ENCODE assay signal across 25 cellular contexts in genomic region chr6:5334341-5334740, GRCh38.
DNase-seq lines count a peak whose midpoint lies in the region; ATAC-seq, FAIRE-seq and TF ChIP-seq lines count a peak whose summit lies in the region.
"Had no signal": no experiment of that assay in that cellular context is flagged by ENCODE, and none has a peak within 500 bp of the region (broad histone marks: within the 10 kb centered on the region; RNA-seq: fewer than 3 reads in every experiment).

No MANE protein-coding gene starts in this region.

- H3K27me3 ChIP-seq in heart left ventricle (no peaks in the 10 kb centered on the region), astrocyte (ENCODE audit: insufficient read depth, low read length) (no peaks in the 10 kb centered on the region)
- H3K27me3 ChIP-seq in effector memory CD4-positive, alpha-beta T cell (replicated peaks; ENCODE audit: control insufficient read depth, insufficient read depth, low read length, poor library complexity, severe bottlenecking): no peaks in the 10 kb centered on the region
- H3K27me3 ChIP-seq: gastroesophageal sphincter, testis, vagina had no signal

- TF ChIP-seq CTCF in heart left ventricle (IDR thresholded peaks at IDR 0.05) (no peak), astrocyte (IDR thresholded peaks at IDR 0.05; ENCODE audit: insufficient read depth, low read depth, low read length) (no peak), fibroblast of mammary gland (conservative IDR thresholded peaks at IDR 0.05; ENCODE audit: control insufficient read depth, insufficient read depth, low read depth, low read length) (no peak)

- DNase-seq in heart left ventricle: no peak
- DNase-seq in Right ventricle myocardium inferior (ENCODE audit: missing footprints): no peak
- peak; percentile 22 for DNase-seq in astrocyte (ENCODE audit: low read depth)
- peak; percentile 73 for DNase-seq in fibroblast of mammary gland (ENCODE audit: low read depth)
- DNase-seq in sciatic nerve (ENCODE audit: low spot score): no peak
- no peak for DNase-seq in posterior vena cava (ENCODE audit: low spot score)
- no peak for DNase-seq in effector memory CD4-positive, alpha-beta T cell
- DNase-seq: activated CD4-positive, alpha-beta T cell treated with anti-CD3 and anti-CD28 coated beads, Interleukin-2, amount 50 U/mL, for 4 hours; anterior cingulate cortex; CD4-positive, alpha-beta T cell; midbrain; naive thymus-derived CD4-positive, alpha-beta T cell; NCI-H2171; NCI-H524; psoas muscle; stimulated activated naive CD8-positive, alpha-beta T cell treated with anti-CD3 and anti-CD28 coated beads, Interleukin-15, Interleukin-2, amounts not matched to agents 100 U/mL and 50 U/mL, for 24 hours; testis had no signal

- no peak overlapping the region for H3K4me3 ChIP-seq in heart left ventricle
- no peak overlapping the region for H3K4me3 ChIP-seq in astrocyte (ENCODE audit: insufficient read depth, low read depth, low read length)
- H3K4me3 ChIP-seq in fibroblast of mammary gland (ENCODE audit: control insufficient read depth, low read depth, low read length): no peak overlapping the region
- no peak overlapping the region for H3K4me3 ChIP-seq in effector memory CD4-positive, alpha-beta T cell (ENCODE audit: insufficient read depth, low read depth, low read length, poor library complexity, severe bottlenecking)
- H3K4me3 ChIP-seq: gastroesophageal sphincter, psoas muscle, SK-N-MC, skin epidermis, testis, vagina had no signal

- WGBS in heart left ventricle, 4 donors: 53 to 80% (median 65%) methylated on average over 1 of the region's 1 CpG

- H3K27ac Mint-ChIP-seq in astrocyte (ENCODE audit: unreplicated experiment): no peak overlapping the region
- H3K27ac Mint-ChIP-seq: activated naive CD4-positive, alpha-beta T cell treated with anti-CD3 and anti-CD28 coated beads, Interleukin-2, amount 50 U/mL, for 24 hours; CD4-positive, alpha-beta T cell; naive thymus-derived CD4-positive, alpha-beta T cell had no signal

- intact Hi-C loops in heart left ventricle (cut with DNase I) (no loop called here), Right ventricle myocardium inferior (cut with DNase I) (no loop called here), sciatic nerve (cut with DNase I) (no loop called here), posterior vena cava (cut with DNase I) (no loop called here)

- H3K9me3 ChIP-seq in heart left ventricle: no peaks in the 10 kb centered on the region
- H3K9me3 ChIP-seq in astrocyte (ENCODE audit: insufficient read depth, low read depth, low read length): no peaks in the 10 kb centered on the region
- H3K9me3 ChIP-seq in effector memory CD4-positive, alpha-beta T cell (ENCODE audit: control insufficient read depth, low read length): no peaks in the 10 kb centered on the region
- H3K9me3 ChIP-seq: gastroesophageal sphincter, psoas muscle, testis, vagina had no signal

- ATAC-seq in heart left ventricle (peak in 3 of 4 donors; percentile 55 to 89 (median 71)), Right ventricle myocardium inferior (no peak), sciatic nerve (peak; percentile 48), GM21528 (IDR thresholded peaks at IDR 0.05; ENCODE audit: low FRiP score, unreplicated experiment) (no peak)
- ATAC-seq: stimulated activated naive CD8-positive, alpha-beta T cell treated with anti-CD3 and anti-CD28 coated beads, Interleukin-15, Interleukin-2, amounts not matched to agents 100 U/mL and 50 U/mL, for 24 hours had no signal

- H3K79me2 ChIP-seq in astrocyte (ENCODE audit: insufficient read depth, low read length): peaks cover 10% of the 10 kb centered on the region

- peaks cover 8% of the 10 kb centered on the region for H3K4me1 Mint-ChIP-seq in astrocyte (ENCODE audit: low read depth, unreplicated experiment)

- no peaks in the 10 kb centered on the region for H3K9me3 Mint-ChIP-seq in astrocyte (ENCODE audit: unreplicated experiment)
- H3K9me3 Mint-ChIP-seq: activated naive CD4-positive, alpha-beta T cell treated with anti-CD3 and anti-CD28 coated beads, Interleukin-2, amount 50 U/mL, for 24 hours; CD4-positive, alpha-beta T cell; naive thymus-derived CD4-positive, alpha-beta T cell had no signal

- peak overlapping the region in 1 of 12 donors; percentile 20 for H3K27ac ChIP-seq in heart left ventricle
- no peak overlapping the region for H3K27ac ChIP-seq in astrocyte (ENCODE audit: low read depth, low read length)
- no peak overlapping the region for H3K27ac ChIP-seq in effector memory CD4-positive, alpha-beta T cell (ENCODE audit: insufficient read depth, low read length, poor library complexity, severe bottlenecking)
- H3K27ac ChIP-seq: gastroesophageal sphincter, psoas muscle, SK-N-MC, skin epidermis, testis, vagina had no signal

- H3K4me1 ChIP-seq in heart left ventricle (peaks cover 0 to 27% (median 0%) of the 10 kb centered on the region in 12 donors), astrocyte (ENCODE audit: insufficient read depth, low read length) (no peaks in the 10 kb centered on the region)
- peaks cover 4% of the 10 kb centered on the region for H3K4me1 ChIP-seq in effector memory CD4-positive, alpha-beta T cell (ENCODE audit: control insufficient read depth, insufficient read depth, low read length, poor library complexity, severe bottlenecking)
- H3K4me1 ChIP-seq: testis had no signal

- FAIRE-seq in astrocyte (lab: Jason Lieb, UNC): no peak
- FAIRE-seq: HepG2, TTC549 had no signal

- H3K4me3 Mint-ChIP-seq in astrocyte (ENCODE audit: unreplicated experiment): no peak overlapping the region
- H3K4me3 Mint-ChIP-seq: activated naive CD4-positive, alpha-beta T cell treated with anti-CD3 and anti-CD28 coated beads, Interleukin-2, amount 50 U/mL, for 24 hours; CD4-positive, alpha-beta T cell; naive thymus-derived CD4-positive, alpha-beta T cell had no signal

- H3K27me3 Mint-ChIP-seq in astrocyte (ENCODE audit: low read depth, unreplicated experiment): no peaks in the 10 kb centered on the region
- H3K27me3 Mint-ChIP-seq: activated naive CD4-positive, alpha-beta T cell treated with anti-CD3 and anti-CD28 coated beads, Interleukin-2, amount 50 U/mL, for 24 hours; CD4-positive, alpha-beta T cell; naive thymus-derived CD4-positive, alpha-beta T cell had no signal

- no peak overlapping the region for H2AFZ ChIP-seq in astrocyte (ENCODE audit: low read depth, low read length)

- H3K36me3 ChIP-seq in heart left ventricle (no peaks in the 10 kb centered on the region), astrocyte (ENCODE audit: insufficient read depth, low read length) (no peaks in the 10 kb centered on the region)
- no peaks in the 10 kb centered on the region for H3K36me3 ChIP-seq in effector memory CD4-positive, alpha-beta T cell (ENCODE audit: control insufficient read depth, insufficient read depth, low read length)
- H3K36me3 ChIP-seq: gastroesophageal sphincter, vagina had no signal

- no peaks in the 10 kb centered on the region for H3K36me3 Mint-ChIP-seq in astrocyte (ENCODE audit: low read depth, unreplicated experiment)

- no peak overlapping the region for H3K9ac ChIP-seq in astrocyte (ENCODE audit: low read length)

- TF ChIP-seq POLR2A in heart left ventricle (IDR thresholded peaks at IDR 0.05): no peak

- peaks cover 14% of the 10 kb centered on the region for H4K20me1 ChIP-seq in astrocyte (ENCODE audit: insufficient read depth, low read length)

- H3K4me2 ChIP-seq in astrocyte (ENCODE audit: low read length): no peak overlapping the region

Comparison
In these comparisons a context has a peak if more than half of its experiments do, and no peak if none do; other contexts are left out.
1. ATAC-seq: peak in heart left ventricle (3 of 4) and sciatic nerve (single experiment); none in Right ventricle myocardium inferior (single experiment) and GM21528 (single experiment).
2. DNase-seq: peak in astrocyte (single experiment) and fibroblast of mammary gland (single experiment); none in heart left ventricle (0 of 5), Right ventricle myocardium inferior (single experiment), sciatic nerve (single experiment), posterior vena cava (single experiment) and effector memory CD4-positive, alpha-beta T cell (0 of 3).